ENCODE assay signal across 20 cellular contexts in genomic region chr7:118452128-118452527, GRCh38.
"Had no signal": no experiment of that assay in that cellular context is flagged by ENCODE, and none has a peak within 500 bp of the region (broad histone marks: within the 10 kb centered on the region; RNA-seq: fewer than 3 reads in every experiment).

No MANE protein-coding gene starts in this region.

- ATAC-seq: HepG2, Panc1, PC-3 had no signal

- DNase-seq: IMR-90, Karpas-422, KG1, MG63, NCI-H1092, NCI-H1105 treated with DMSO at 0.1 percent for 48 hours, NCI-H1417 treated with DMSO at 0.1 percent for 48 hours, NCI-H146, NCI-H1694 treated with DMSO at 0.1 percent for 48 hours, NCI-H1930, NCI-H2081, NCI-H2107, NCI-H524, NCI-H526 treated with DMSO at 0.1 percent for 48 hours, NCI-H774, PC-3, SHP77, SK-N-SH had no signal
